In the genomic region with DNA sequence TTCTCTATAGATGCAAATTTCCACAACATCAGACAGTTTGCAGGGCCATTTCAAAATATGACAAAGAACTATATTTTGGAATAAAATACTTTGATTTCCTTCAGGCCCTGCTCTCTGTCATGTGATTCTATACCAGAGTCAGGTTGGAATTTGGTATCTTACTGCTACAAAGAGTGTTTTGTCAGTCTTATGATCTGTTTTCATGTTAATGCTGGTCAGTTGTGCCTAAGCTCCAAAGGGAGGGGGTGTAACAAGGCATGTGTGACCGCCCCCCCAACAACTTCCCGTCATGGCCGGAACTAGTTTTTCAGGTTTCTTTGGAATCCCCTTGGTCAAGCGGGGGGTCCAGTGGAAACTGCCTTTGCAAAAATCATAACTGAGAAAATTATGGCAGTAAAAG, we compare ENCODE assay signal across 1 cellular context.
TF ChIP-seq lines count a peak whose summit lies in the region.

No MANE protein-coding gene starts in this region.

TF ChIP-seq in GM23338, 12 proteins besides CTCF, POLR2A, EP300 and RAD21 (continued from another document):
- TF ChIP-seq ZNF462 (CRISPR knock-in tag; IDR thresholded peaks at IDR 0.05): no peak
- no peak for TF ChIP-seq EZH2 (IDR thresholded peaks at IDR 0.05; ENCODE audit: low read depth, unreplicated experiment)
- no peak for TF ChIP-seq JUNB (IDR thresholded peaks at IDR 0.05; ENCODE audit: unreplicated experiment)
- TF ChIP-seq EZH2phosphoT487 (IDR thresholded peaks at IDR 0.05; ENCODE audit: unreplicated experiment): no peak
- TF ChIP-seq STAT1 (IDR thresholded peaks at IDR 0.05; ENCODE audit: unreplicated experiment): no peak
- no peak for TF ChIP-seq POLR2AphosphoS5 (IDR thresholded peaks at IDR 0.05; ENCODE audit: low read depth)
- no peak for TF ChIP-seq ZNF114 (CRISPR knock-in tag; IDR thresholded peaks at IDR 0.05)
- TF ChIP-seq REST (IDR thresholded peaks at IDR 0.05; ENCODE audit: unreplicated experiment): no peak
- no peak for TF ChIP-seq ZNF331 (CRISPR knock-in tag; IDR thresholded peaks at IDR 0.05; ENCODE audit: low read depth)
